Comparison of ENCODE assay signal across 24 cellular contexts in the genomic region with DNA sequence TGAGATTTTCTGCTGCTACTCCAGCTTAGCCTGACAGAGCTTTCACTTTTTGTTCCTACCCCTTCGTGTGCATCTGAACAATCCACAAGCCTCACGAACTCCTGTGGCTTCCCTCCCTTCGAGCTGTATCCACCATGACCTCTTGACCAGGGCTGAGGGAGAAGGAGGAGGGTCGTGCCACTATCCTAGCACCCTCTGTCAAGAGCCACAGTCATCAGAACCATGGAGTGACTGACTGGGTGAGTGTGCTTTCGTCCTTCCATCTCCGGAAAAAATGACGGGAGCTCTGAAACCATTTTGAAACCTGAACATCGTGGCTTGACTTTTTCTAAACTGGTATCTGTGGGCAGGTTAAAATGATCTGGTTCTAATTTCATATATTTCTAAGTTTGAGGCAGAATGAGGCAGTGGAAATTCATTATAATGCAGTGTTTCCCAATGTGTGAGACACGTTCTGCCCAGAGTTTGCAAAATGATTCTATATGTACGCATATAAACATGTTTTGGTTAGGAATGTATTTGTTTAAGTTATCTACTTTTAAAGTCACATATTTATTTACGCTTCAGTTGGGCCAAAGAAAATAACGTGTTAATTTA. TPM values are rescaled to one million over a fixed set of nuclear protein-coding genes. Genes with fewer than 3 reads are reported as not detected.
DNase-seq lines count a peak whose midpoint lies in the region; ATAC-seq and TF ChIP-seq lines count a peak whose summit lies in the region.
"Had no signal": no experiment of that assay in that cellular context is flagged by ENCODE, and none has a peak within 500 bp of the region (broad histone marks: within the 10 kb centered on the region; RNA-seq: fewer than 3 reads in every experiment).

No MANE protein-coding gene starts in this region.

- H3K27ac Mint-ChIP-seq in activated CD8-positive, alpha-beta memory T cell treated with anti-CD3 and anti-CD28 coated beads, Interleukin-2, amount 10 ng/mL, durations not matched to agents 7 days and 5 days = peak overlapping the region; percentile 86
- H3K27ac Mint-ChIP-seq in GM23338 = no peak overlapping the region
- peak overlapping the region; percentile 81 for H3K27ac Mint-ChIP-seq in activated T-cell treated with anti-CD3 and anti-CD28 coated beads, Interleukin-2, amount 50 U/mL, for 72 hours

- H3K4me3 ChIP-seq in GM23338 (no peak overlapping the region), OCI-LY7 (ENCODE audit: low read depth, low read length, poor library complexity, severe bottlenecking) (no peak overlapping the region)
- H3K4me3 ChIP-seq in effector memory CD4-positive, alpha-beta T cell (ENCODE audit: insufficient read depth, low read depth, low read length, poor library complexity, severe bottlenecking) = peak overlapping the region; percentile 4
- H3K4me3 ChIP-seq: HAP-1, thyroid gland had no signal

- H3K9me3 ChIP-seq in effector memory CD4-positive, alpha-beta T cell (ENCODE audit: control insufficient read depth, low read length) = no peaks in the 10 kb centered on the region
- H3K9me3 ChIP-seq in OCI-LY7 (ENCODE audit: low read length) = no peaks in the 10 kb centered on the region
- H3K9me3 ChIP-seq: HAP-1, thyroid gland had no signal

- H3K9me2 ChIP-seq in GM23338 (ENCODE audit: insufficient read depth) (0 out of 2 replicates have a peak, but pooled peaks cover 3% of the 10 kb centered on the region), OCI-LY7 (ENCODE audit: insufficient read depth, low read length) (no peaks in the 10 kb centered on the region)

- H3K4me1 Mint-ChIP-seq in activated CD8-positive, alpha-beta memory T cell treated with anti-CD3 and anti-CD28 coated beads, Interleukin-2, amount 10 ng/mL, durations not matched to agents 7 days and 5 days = peaks cover 39% of the 10 kb centered on the region
- H3K4me1 Mint-ChIP-seq in GM23338 = peaks cover 16% of the 10 kb centered on the region
- peaks cover 39% of the 10 kb centered on the region for H3K4me1 Mint-ChIP-seq in activated T-cell treated with anti-CD3 and anti-CD28 coated beads, Interleukin-2, amount 50 U/mL, for 72 hours (ENCODE audit: low read depth)
- H3K4me1 Mint-ChIP-seq: naive B cell; stimulated activated naive B cell treated with anti-CD40 and anti-IgM and Interleukin-4, amounts not matched to agents 10 μg/mL and 1 μg/mL and 100 μg/mL, for 72 hours had no signal

- peaks cover 11% of the 10 kb centered on the region; the same call in 1 of the 2 replicates for H3K4me1 ChIP-seq in GM23338 (ENCODE audit: insufficient read depth)
- H3K4me1 ChIP-seq in effector memory CD4-positive, alpha-beta T cell (ENCODE audit: control insufficient read depth, insufficient read depth, low read length, poor library complexity, severe bottlenecking) = peaks cover 17% of the 10 kb centered on the region
- H3K4me1 ChIP-seq in OCI-LY7 (ENCODE audit: insufficient read depth, low read length, poor library complexity, severe bottlenecking) = no peaks in the 10 kb centered on the region
- H3K4me1 ChIP-seq: HAP-1, thyroid gland had no signal

- H3K4me3 Mint-ChIP-seq in activated CD8-positive, alpha-beta memory T cell treated with anti-CD3 and anti-CD28 coated beads, Interleukin-2, amount 10 ng/mL, durations not matched to agents 7 days and 5 days = peak overlapping the region; percentile 72
- H3K4me3 Mint-ChIP-seq in GM23338 = no peak overlapping the region
- H3K4me3 Mint-ChIP-seq in activated T-cell treated with anti-CD3 and anti-CD28 coated beads, Interleukin-2, amount 50 U/mL, for 72 hours = peak overlapping the region; percentile 58 to 69
- H3K4me3 Mint-ChIP-seq: naive B cell; stimulated activated naive B cell treated with anti-CD40 and anti-IgM and Interleukin-4, amounts not matched to agents 10 μg/mL and 1 μg/mL and 100 μg/mL, for 72 hours had no signal

- no peaks in the 10 kb centered on the region for H3K9me3 Mint-ChIP-seq in activated CD8-positive, alpha-beta memory T cell treated with anti-CD3 and anti-CD28 coated beads, Interleukin-2, amount 10 ng/mL, durations not matched to agents 7 days and 5 days (ENCODE audit: low read depth)
- H3K9me3 Mint-ChIP-seq in GM23338 = no peaks in the 10 kb centered on the region
- H3K9me3 Mint-ChIP-seq in activated T-cell treated with anti-CD3 and anti-CD28 coated beads, Interleukin-2, amount 50 U/mL, for 72 hours = no peaks in the 10 kb centered on the region
- H3K9me3 Mint-ChIP-seq: naive B cell; stimulated activated naive B cell treated with anti-CD40 and anti-IgM and Interleukin-4, amounts not matched to agents 10 μg/mL and 1 μg/mL and 100 μg/mL, for 72 hours had no signal

- no TSS peak for BruUV-seq in OCI-LY7 (replicated peaks; lab: Mats Ljungman, UMichigan)

- ATAC-seq in activated CD8-positive, alpha-beta memory T cell treated with anti-CD3 and anti-CD28 coated beads, Interleukin-2, amount 10 ng/mL, durations not matched to agents 7 days and 5 days = peak; percentile 79
- ATAC-seq in GM23338 = no peak
- peak; percentile 62 to 70 for ATAC-seq in activated T-cell treated with anti-CD3 and anti-CD28 coated beads, Interleukin-2, amount 50 U/mL, for 72 hours (replicated peaks in 1 of 2)
- ATAC-seq: left ventricle myocardium superior; stimulated activated naive B cell treated with anti-CD40 and anti-IgM and Interleukin-4, amounts not matched to agents 10 μg/mL and 1 μg/mL and 100 μg/mL, for 72 hours had no signal

- intact Hi-C loops in OCI-LY7 (cut with micrococcal nuclease; ENCODE audit: unreplicated experiment) = no loop called here

- H3K36me3 Mint-ChIP-seq in activated CD8-positive, alpha-beta memory T cell treated with anti-CD3 and anti-CD28 coated beads, Interleukin-2, amount 10 ng/mL, durations not matched to agents 7 days and 5 days = peaks cover 4% of the 10 kb centered on the region
- no peaks in the 10 kb centered on the region for H3K36me3 Mint-ChIP-seq in GM23338 (ENCODE audit: low read depth)
- no peaks in the 10 kb centered on the region for H3K36me3 Mint-ChIP-seq in activated T-cell treated with anti-CD3 and anti-CD28 coated beads, Interleukin-2, amount 50 U/mL, for 72 hours (ENCODE audit: insufficient read depth in 2 of 2)
- H3K36me3 Mint-ChIP-seq: naive B cell; stimulated activated naive B cell treated with anti-CD40 and anti-IgM and Interleukin-4, amounts not matched to agents 10 μg/mL and 1 μg/mL and 100 μg/mL, for 72 hours had no signal

- no peaks in the 10 kb centered on the region for H4K20me1 ChIP-seq in GM23338 (replicated peaks; ENCODE audit: insufficient read depth)
- H4K20me1 ChIP-seq in OCI-LY7 (ENCODE audit: insufficient read depth, low read length) = no peaks in the 10 kb centered on the region

- no peaks in the 10 kb centered on the region for H3K27me3 Mint-ChIP-seq in activated CD8-positive, alpha-beta memory T cell treated with anti-CD3 and anti-CD28 coated beads, Interleukin-2, amount 10 ng/mL, durations not matched to agents 7 days and 5 days
- H3K27me3 Mint-ChIP-seq in GM23338 (ENCODE audit: insufficient read depth, low read depth, poor library complexity) = peaks cover 2% of the 10 kb centered on the region
- H3K27me3 Mint-ChIP-seq in activated T-cell treated with anti-CD3 and anti-CD28 coated beads, Interleukin-2, amount 50 U/mL, for 72 hours (ENCODE audit: low read depth) = peaks cover 10% of the 10 kb centered on the region
- H3K27me3 Mint-ChIP-seq: naive B cell; stimulated activated naive B cell treated with anti-CD40 and anti-IgM and Interleukin-4, amounts not matched to agents 10 μg/mL and 1 μg/mL and 100 μg/mL, for 72 hours had no signal

- CTCF ChIA-PET in activated CD8-positive, alpha-beta memory T cell treated with anti-CD3 and anti-CD28 coated beads, Interleukin-2, amount 10 ng/mL, durations not matched to agents 7 days and 5 days (lab: Charles Lee) = interaction anchor here (1.0 to 1.9 kb wide), 4 partner anchors 21 to 161 kb away, joined by 3 to 7 read pairs (median 4); no protein-coding TSS in a partner anchor
- CTCF ChIA-PET in OCI-LY7 (lab: Charles Lee; ENCODE audit: unreplicated experiment) = no interaction called here

- H2AFZ ChIP-seq in GM23338 = peak overlapping the region; percentile 69; the same call in 1 of the 2 replicates
- H2AFZ ChIP-seq in OCI-LY7 (ENCODE audit: low read length) = no peak overlapping the region

- H3K79me2 ChIP-seq in GM23338 (replicated peaks; ENCODE audit: insufficient read depth) = no peaks in the 10 kb centered on the region
- no peaks in the 10 kb centered on the region for H3K79me2 ChIP-seq in OCI-LY7 (ENCODE audit: insufficient read depth, low read depth, low read length)

- H3K27me3 ChIP-seq in GM23338 (ENCODE audit: insufficient read depth) = no peaks in the 10 kb centered on the region
- no peaks in the 10 kb centered on the region for H3K27me3 ChIP-seq in effector memory CD4-positive, alpha-beta T cell (replicated peaks; ENCODE audit: control insufficient read depth, insufficient read depth, low read length, poor library complexity, severe bottlenecking)
- H3K27me3 ChIP-seq: thyroid gland had no signal

- no peaks in the 10 kb centered on the region for H3F3A ChIP-seq in GM23338 (replicated peaks; ENCODE audit: low read depth)

- H3K36me3 ChIP-seq in GM23338 (ENCODE audit: insufficient read depth) = no peaks in the 10 kb centered on the region
- H3K36me3 ChIP-seq in effector memory CD4-positive, alpha-beta T cell (ENCODE audit: control insufficient read depth, insufficient read depth, low read length) = no peaks in the 10 kb centered on the region
- no peaks in the 10 kb centered on the region for H3K36me3 ChIP-seq in OCI-LY7 (ENCODE audit: insufficient read depth, low read length)
- H3K36me3 ChIP-seq: HAP-1, thyroid gland had no signal

- TF ChIP-seq CTCF in GM23338 (conservative IDR thresholded peaks at IDR 0.05; ENCODE audit: low read depth in 2 of 2) (no peak), GM20000 (IDR thresholded peaks at IDR 0.05; ENCODE audit: extremely low read depth, missing control alignments) (no peak), OCI-LY7 (conservative IDR thresholded peaks at IDR 0.05; ENCODE audit: low read length) (no peak)

- H3K4me2 ChIP-seq in GM23338 (no peak overlapping the region), OCI-LY7 (ENCODE audit: low read length) (no peak overlapping the region)

- POLR2A ChIA-PET in OCI-LY7 (lab: Charles Lee) = interaction anchor here (1.0 kb wide), 1 partner anchor 492 kb away, joined by 3 read pairs; no protein-coding TSS in a partner anchor

- DNase-seq in activated CD8-positive, alpha-beta memory T cell treated with anti-CD3 and anti-CD28 coated beads, Interleukin-2, amount 10 ng/mL, durations not matched to agents 7 days and 5 days = no peak
- DNase-seq in activated CD8-positive, alpha-beta memory T cell treated with anti-CD3 and anti-CD28 coated beads, Interleukin-2, amount 50 U/mL, for 4 hours = no peak
- DNase-seq in GM23338 (ENCODE audit: low spot score) (no peak), GM20000 (ENCODE audit: low spot score) (no peak), NCI-H748 treated with DMSO at 0.1 percent for 48 hours (lab: John Stamatoyannopoulos, UW) (no peak), OCI-LY7 (ENCODE audit: low spot score) (no peak)
- DNase-seq in activated T-cell treated with anti-CD3 and anti-CD28 coated beads, Interleukin-2, amount 50 U/mL, for 72 hours = no peak
- DNase-seq in effector memory CD4-positive, alpha-beta T cell = no peak
- DNase-seq: anterior cingulate cortex; DND-41; Karpas-422; left ventricle myocardium superior; naive B cell; NCI-H1694 treated with DMSO at 0.1 percent for 48 hours; NCI-H526; small intestine; stimulated activated CD4-positive, alpha-beta T cell treated with anti-CD3 and anti-CD28 coated beads, Interleukin-2, amount 100 ng/mL, for 48 hours; stimulated activated naive B cell treated with anti-CD40 and anti-IgM and Interleukin-4, amounts not matched to agents 10 μg/mL and 1 μg/mL and 100 μg/mL, for 72 hours; thyroid gland had no signal

- H3K27ac ChIP-seq in GM23338 (ENCODE audit: low read depth) (no peak overlapping the region), OCI-LY7 (ENCODE audit: low read depth, low read length, poor library complexity, severe bottlenecking) (no peak overlapping the region)
- no peak overlapping the region for H3K27ac ChIP-seq in effector memory CD4-positive, alpha-beta T cell (ENCODE audit: insufficient read depth, low read length, poor library complexity, severe bottlenecking)
- H3K27ac ChIP-seq: thyroid gland had no signal

RNA-seq across cellular contexts. Expression of a gene that starts 27.0 kb away (rescaled TPM):
- under 1 TPM in 1 of 2 experiments, not detected in 1; 0.35 TPM for total RNA-seq in activated CD8-positive, alpha-beta memory T cell treated with anti-CD3 and anti-CD28 coated beads, Interleukin-2, amount 10 ng/mL, durations not matched to agents 7 days and 5 days
- total RNA-seq in GM23338 (2014; rRNA removed; shearing (Covaris generic)) = not detected in 2 replicates
- polyA plus RNA-seq in GM23338 (2016; fragmentation: Nextera tagmentation; extraction: Ambion mirVana) = not detected in 2 replicates
- total RNA-seq in activated T-cell treated with anti-CD3 and anti-CD28 coated beads, Interleukin-2, amount 50 U/mL, for 72 hours = 1 to 10 TPM in 1 of 2 donors, under 1 TPM in 1; 0.53 to 1.6 TPM
- total RNA-seq in OCI-LY7 (2014; rRNA removed; shearing (Covaris generic)) = not detected in 2 replicates
- not detected in 2 replicates for total RNA-seq in OCI-LY7 (2022)
- total RNA-seq: fibroblast of lung, left ventricle myocardium superior, omental fat pad, renal cortical epithelial cell, thyroid gland had no signal
- polyA plus RNA-seq: BJ, fibroblast of lung, small intestine had no signal

RNA-seq across cellular contexts. Expression of a gene that starts 39.0 kb away (rescaled TPM):
- total RNA-seq in activated CD8-positive, alpha-beta memory T cell treated with anti-CD3 and anti-CD28 coated beads, Interleukin-2, amount 10 ng/mL, durations not matched to agents 7 days and 5 days = 100 to 1,000 TPM in 1 of 2 experiments, 10 to 100 TPM in 1; 25.7 to 117 TPM
- not detected in 2 replicates for total RNA-seq in GM23338 (2014; rRNA removed; shearing (Covaris generic))
- not detected in 2 replicates for polyA plus RNA-seq in GM23338 (2016; fragmentation: Nextera tagmentation; extraction: Ambion mirVana)
- 10 to 100 TPM; 34.3 to 77.1 TPM for total RNA-seq in activated T-cell treated with anti-CD3 and anti-CD28 coated beads, Interleukin-2, amount 50 U/mL, for 72 hours
- not detected in 2 replicates for total RNA-seq in OCI-LY7 (2014; rRNA removed; shearing (Covaris generic))
- not detected in 2 replicates for total RNA-seq in OCI-LY7 (2022)
- total RNA-seq: fibroblast of lung, left ventricle myocardium superior, omental fat pad, renal cortical epithelial cell, thyroid gland had no signal
- polyA plus RNA-seq: BJ, fibroblast of lung, small intestine had no signal

RNA-seq across cellular contexts. Expression of a gene that starts 54.8 kb away (rescaled TPM):
- under 1 TPM in 1 of 2 experiments, not detected in 1; 0.61 TPM for total RNA-seq in activated CD8-positive, alpha-beta memory T cell treated with anti-CD3 and anti-CD28 coated beads, Interleukin-2, amount 10 ng/mL, durations not matched to agents 7 days and 5 days
- total RNA-seq in GM23338 (2014; rRNA removed; shearing (Covaris generic)) = not detected in 2 replicates
- polyA plus RNA-seq in GM23338 (2016; fragmentation: Nextera tagmentation; extraction: Ambion mirVana) = not detected in 2 replicates
- total RNA-seq in activated T-cell treated with anti-CD3 and anti-CD28 coated beads, Interleukin-2, amount 50 U/mL, for 72 hours = 1 to 10 TPM in 1 of 2 donors, under 1 TPM in 1; 0.89 to 5.4 TPM
- total RNA-seq in OCI-LY7 (2014; rRNA removed; shearing (Covaris generic)) = not detected in 2 replicates
- total RNA-seq in OCI-LY7 (2022) = not detected in 2 replicates
- total RNA-seq: fibroblast of lung, left ventricle myocardium superior, omental fat pad, renal cortical epithelial cell, thyroid gland had no signal
- polyA plus RNA-seq: BJ, fibroblast of lung, small intestine had no signal

Comparison
In these comparisons a context has a peak if more than half of its experiments do, and no peak if none do; other contexts are left out.
1. RNA of a gene that starts 39.0 kb away (total RNA-seq): 25.7 to 117 TPM in activated CD8-positive, alpha-beta memory T cell treated with anti-CD3 and anti-CD28 coated beads, Interleukin-2, amount 10 ng/mL, durations not matched to agents 7 days and 5 days and 34.3 to 77.1 TPM in activated T-cell treated with anti-CD3 and anti-CD28 coated beads, Interleukin-2, amount 50 U/mL, for 72 hours; not detected in GM23338 and not detected in OCI-LY7; every median in the first group is over 10 times any median in the second.